Comparison of ENCODE assay signal across 8 cellular contexts in the genomic region with DNA sequence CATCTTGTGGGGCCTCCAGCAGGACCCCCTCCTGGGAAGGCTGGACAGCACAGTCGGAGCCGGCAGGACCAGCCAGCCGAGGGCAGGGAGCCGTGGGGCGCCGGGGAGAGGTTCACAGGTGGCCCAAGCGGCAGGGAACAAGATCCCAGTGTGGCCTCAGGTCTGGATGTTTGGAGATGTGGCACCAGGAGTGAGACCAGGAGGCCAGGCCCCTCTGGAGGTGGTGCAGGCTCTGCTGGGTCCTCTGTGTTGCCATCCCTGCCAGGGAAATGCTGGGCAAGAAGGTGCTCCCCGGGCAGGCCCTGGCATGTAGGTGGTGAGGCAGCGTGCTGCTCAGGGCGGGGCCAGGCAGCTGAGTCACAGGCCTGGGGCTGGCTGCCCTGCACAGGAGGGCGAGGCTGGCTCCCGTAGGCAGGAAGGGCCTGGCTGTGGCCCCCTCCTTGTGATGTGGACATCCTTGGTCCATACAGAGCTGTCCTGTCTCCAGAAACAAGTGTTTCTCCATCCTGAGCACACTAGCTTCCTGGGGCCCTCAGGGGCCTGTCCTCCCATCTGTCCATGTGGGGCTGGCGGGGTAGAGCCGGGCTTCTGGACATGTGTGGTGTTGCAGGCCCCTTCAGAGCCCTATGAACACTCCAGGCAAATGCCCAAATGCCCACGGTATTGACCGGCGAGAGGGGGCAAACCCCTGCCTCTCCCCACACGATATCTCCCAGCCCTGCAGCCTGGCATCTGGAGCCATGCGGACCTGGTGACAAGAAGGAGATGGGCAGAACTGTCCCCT. TPM values are rescaled to one million over a fixed set of nuclear protein-coding genes. Genes with fewer than 3 reads are reported as not detected.
DNase-seq lines count a peak whose midpoint lies in the region; ATAC-seq, FAIRE-seq and TF ChIP-seq lines count a peak whose summit lies in the region.

No MANE protein-coding gene starts in this region.

- peak overlapping the region; percentile 52 for H3K4me2 ChIP-seq in A549

- no peak overlapping the region for H3K4me3 ChIP-seq in A549
- H3K4me3 ChIP-seq in RWPE2 (ENCODE audit: severe bottlenecking) = no peak overlapping the region
- no peak overlapping the region for H3K4me3 ChIP-seq in tibial nerve

- H3K9me3 ChIP-seq in A549 = no peaks in the 10 kb centered on the region
- no peaks in the 10 kb centered on the region for H3K9me3 ChIP-seq in RWPE2 (ENCODE audit: severe bottlenecking)
- no peaks in the 10 kb centered on the region for H3K9me3 ChIP-seq in tibial nerve

- DNase-seq in A549 (ENCODE audit: low read depth in 1 of 2, low spot score in 1 of 2) = peak; percentile 71 to 76
- peak; percentile 97 for DNase-seq in RWPE2 (ENCODE audit: low spot score)
- peak; percentile 31 for DNase-seq in left ventricle myocardium superior
- no peak for DNase-seq in tibial nerve (ENCODE audit: low spot score in 2 of 2)
- DNase-seq in frontal cortex (ENCODE audit: low spot score in 2 of 2) = no peak

- TF ChIP-seq RAD21 in A549 (conservative IDR thresholded peaks at IDR 0.05 in 1 of 2, IDR thresholded peaks at IDR 0.05 in 1 of 2) = no peak

- POLR2A ChIA-PET in A549 (lab: Yijun Ruan, JAX) = no interaction called here

- TF ChIP-seq POLR2A in A549 (IDR thresholded peaks at IDR 0.05; ENCODE audit: low read length) = peak; percentile 44; the same call in 1 of the 2 replicates
- no peak for TF ChIP-seq POLR2A in tibial nerve (IDR thresholded peaks at IDR 0.05)

- WGBS in A549 (ENCODE audit: missing lambda C conversion rate) = 55% methylated on average over 4 of the region's 19 CpGs
- 77 to 83% methylated on average over 13 to 14 of the region's 19 CpGs for WGBS in tibial nerve, 2 donors

- H3K36me3 ChIP-seq in RWPE2 (ENCODE audit: low read depth) (no peaks in the 10 kb centered on the region), tibial nerve (peaks cover 0 to 20% (median 0%) of the 10 kb centered on the region in 3 donors)

- TF ChIP-seq EP300 in A549 (IDR thresholded peaks at IDR 0.05) (no peak), tibial nerve (IDR thresholded peaks at IDR 0.05) (no peak)

- CTCF ChIA-PET in A549 (lab: Yijun Ruan, JAX) = interaction anchor here (0.7 to 1.6 kb wide), 3 partner anchors 9 to 42 kb away, joined by 3 to 4 read pairs (median 3); no protein-coding TSS in a partner anchor

- intact Hi-C loops in left ventricle myocardium superior (cut with micrococcal nuclease) = no loop called here

- ATAC-seq in A549 = peak; percentile 88 to 93
- ATAC-seq in HG03432 (IDR thresholded peaks at IDR 0.05; ENCODE audit: unreplicated experiment) = peak; percentile 59
- ATAC-seq in RWPE2 (ENCODE audit: low read depth) = peak; percentile 92
- ATAC-seq in left ventricle myocardium superior = no peak
- ATAC-seq in HG03354 (IDR thresholded peaks at IDR 0.05; ENCODE audit: poor library complexity, severe bottlenecking, unreplicated experiment) = no peak
- ATAC-seq in GM19397 (IDR thresholded peaks at IDR 0.05; ENCODE audit: unreplicated experiment) = no peak

- H3K4me1 ChIP-seq in A549 (peaks cover 25% of the 10 kb centered on the region), RWPE2 (ENCODE audit: insufficient read depth, poor library complexity, severe bottlenecking) (peaks cover 28% of the 10 kb centered on the region), tibial nerve (peaks cover 0 to 11% (median 0%) of the 10 kb centered on the region in 4 donors)

- H3K27ac ChIP-seq in A549 (peak overlapping the region; percentile 98 to 99), RWPE2 (ENCODE audit: poor library complexity, severe bottlenecking) (peak overlapping the region; percentile 75), tibial nerve (peak overlapping the region in 1 of 4 donors; percentile 20)

- FAIRE-seq in A549 (lab: Jason Lieb, UNC) = no peak
- no peak for FAIRE-seq in frontal cortex (lab: Jason Lieb, UNC)

- no peaks in the 10 kb centered on the region for H3K27me3 ChIP-seq in RWPE2 (ENCODE audit: insufficient read depth, poor library complexity, severe bottlenecking)
- no peaks in the 10 kb centered on the region for H3K27me3 ChIP-seq in tibial nerve

- TF ChIP-seq CTCF in A549 (IDR thresholded peaks at IDR 0.05) (no peak), RWPE2 (IDR thresholded peaks at IDR 0.05; ENCODE audit: poor library complexity, severe bottlenecking) (no peak), tibial nerve (IDR thresholded peaks at IDR 0.05) (no peak)

TF ChIP-seq in A549, 52 proteins besides CTCF, POLR2A, EP300 and RAD21:
- TF ChIP-seq FOSL2 (IDR thresholded peaks at IDR 0.05) (no peak), FOSL2 (CRISPR knock-in tag; IDR thresholded peaks at IDR 0.05) (peak; percentile 54), HOXB13 (CRISPR knock-in tag; IDR thresholded peaks at IDR 0.05; ENCODE audit: low read depth) (no peak), MAX (IDR thresholded peaks at IDR 0.05) (peak; percentile 82)

RNA-seq across cellular contexts. Expression of gene HGFAC, which starts 4.8 kb away (rescaled TPM):
- polyA plus RNA-seq in A549 (2011; rRNA removed) (0.09 TPM in 1 of 2 replicates, not detected in the other), A549 (2017; fragmentation: RNase III; extraction: RNeasy Plus Mini Kit Qiagen cat#74134 plus additional on column Dnase treatment) (0.20 to 0.25 TPM (median 0.24 TPM) in 3 replicates)
- polyA plus RNA-seq in A549 (2012; cell fraction: cytosol; rRNA removed) = 0.11 and 0.23 TPM in 2 replicates
- polyA plus RNA-seq in A549 (2012; cell fraction: nucleus; rRNA removed) = 2.8 and 4.1 TPM in 2 replicates
- polyA minus RNA-seq in A549 (2011; rRNA and poly(A)+ RNA removed) = not detected in 2 replicates
- total RNA-seq in left ventricle myocardium superior (0.67 TPM), tibial nerve (not detected), frontal cortex (1.6 TPM)

RNA-seq across cellular contexts. Expression of gene DOK7, which starts 26.1 kb away (rescaled TPM):
- polyA plus RNA-seq in A549 (2011; rRNA removed) (0.12 and 0.17 TPM in 2 replicates), A549 (2017; fragmentation: RNase III; extraction: RNeasy Plus Mini Kit Qiagen cat#74134 plus additional on column Dnase treatment) (0.15 to 0.21 TPM (median 0.21 TPM) in 3 replicates)
- polyA plus RNA-seq in A549 (2012; cell fraction: cytosol; rRNA removed) = 0.09 and 0.13 TPM in 2 replicates
- 0.29 and 0.36 TPM in 2 replicates for polyA plus RNA-seq in A549 (2012; cell fraction: nucleus; rRNA removed)
- 0.10 and 0.17 TPM in 2 replicates for polyA minus RNA-seq in A549 (2011; rRNA and poly(A)+ RNA removed)
- total RNA-seq in left ventricle myocardium superior (35.5 TPM), tibial nerve (under 1 TPM in 1 of 4 donors, not detected in 3; 0.66 TPM), frontal cortex (under 0.01 TPM)

Comparison
In these comparisons a context has a peak if more than half of its experiments do, and no peak if none do; other contexts are left out.
1. ATAC-seq: peak in A549 (2 of 2), HG03432 (single experiment) and RWPE2 (single experiment); none in left ventricle myocardium superior (single experiment), HG03354 (single experiment) and GM19397 (single experiment).
2. DNase-seq: peak in A549 (2 of 2), RWPE2 (single experiment) and left ventricle myocardium superior (single experiment); none in tibial nerve (0 of 2) and frontal cortex (0 of 2).
3. RNA of gene DOK7, which starts 26.1 kb away (total RNA-seq): 35.5 TPM in left ventricle myocardium superior (single experiment); 0.66 TPM in tibial nerve and under 0.01 TPM in frontal cortex (single experiment); every median in the first group is over 10 times any median in the second.